In the genomic region with DNA sequence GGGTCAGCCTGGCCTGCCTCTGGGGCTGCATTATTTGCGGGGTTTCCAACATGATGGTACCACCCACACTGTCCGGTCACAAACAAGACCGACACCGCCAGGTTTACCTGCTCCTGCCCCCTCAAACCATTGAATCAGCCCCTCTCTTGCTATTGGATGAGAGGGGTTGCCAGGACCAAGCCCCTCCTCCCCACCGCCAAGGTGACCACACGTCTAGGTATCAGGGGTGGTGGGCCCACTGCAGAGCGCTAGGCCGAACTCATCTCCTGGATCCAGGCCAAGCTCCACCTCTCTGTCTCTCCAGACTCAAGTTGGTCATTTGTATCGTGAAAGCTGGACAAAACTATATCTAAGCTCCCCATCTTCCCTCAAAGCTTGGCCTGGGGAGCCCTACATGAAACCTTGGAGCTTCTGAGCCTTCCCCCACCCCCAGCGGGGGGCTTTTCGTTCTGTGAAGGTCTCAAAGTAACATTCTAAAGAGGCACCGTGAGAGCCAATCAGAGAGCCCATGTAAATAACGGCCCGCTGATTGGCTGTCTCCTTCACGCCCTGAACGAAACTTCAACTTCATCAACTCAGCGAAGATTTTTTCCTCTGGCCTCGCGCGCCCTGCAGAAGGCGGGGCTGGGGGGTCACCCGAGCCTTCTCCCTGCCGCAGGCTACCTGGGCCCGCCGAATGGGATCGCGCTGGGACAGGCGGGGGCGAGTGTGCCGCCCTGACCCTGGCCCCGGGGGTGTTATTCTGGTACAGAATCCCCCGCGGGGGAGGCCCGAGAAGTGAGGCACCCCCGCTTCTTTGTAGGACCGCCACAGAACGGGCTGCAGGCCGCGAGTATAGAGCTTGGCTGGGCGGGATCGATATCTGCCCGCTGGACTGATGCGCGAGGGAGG, we compare ENCODE assay signal across 8 cellular contexts.
DNase-seq lines count a peak whose midpoint lies in the region; ATAC-seq and TF ChIP-seq lines count a peak whose summit lies in the region.

No MANE protein-coding gene starts in this region.

- TF ChIP-seq CTCF in AG10803 (conservative IDR thresholded peaks at IDR 0.05; ENCODE audit: low read length) (no peak), choroid plexus epithelial cell (conservative IDR thresholded peaks at IDR 0.05; ENCODE audit: low read depth, low read length) (no peak)

- DNase-seq in AG10803 (ENCODE audit: low read depth) (peak; percentile 66), MV-4-11 (lab: John Stamatoyannopoulos, UW) (peak; percentile 21), choroid plexus epithelial cell (ENCODE audit: low read depth) (peak; percentile 92), kidney glomerular epithelial cell (lab: John Stamatoyannopoulos, UW) (peak; percentile 84)
- DNase-seq in stimulated activated CD4-positive, alpha-beta T cell treated with anti-CD3 and anti-CD28 coated beads, Interleukin-12 subunit alpha, Interleukin-12 subunit beta, amount 100 ng/mL, for 4 hours, result peak; percentile 30

- ATAC-seq in GM19397 (IDR thresholded peaks at IDR 0.05; ENCODE audit: unreplicated experiment) (peak; percentile 19), GM18870 (IDR thresholded peaks at IDR 0.05; ENCODE audit: unreplicated experiment) (no peak)
- peak; percentile 26 to 30 for ATAC-seq in activated CD4-positive, CD25-positive, alpha-beta regulatory T cell treated with anti-CD3 and anti-CD28 coated beads, Interleukin-2, amount 50 U/mL, for 24 hours

- H3K4me3 ChIP-seq in AG10803 (ENCODE audit: low read length), result peak overlapping the region; percentile 39
- H3K4me3 ChIP-seq in choroid plexus epithelial cell (ENCODE audit: low read depth, low read length), result peak overlapping the region; percentile 51

Comparison
In these comparisons a context has a peak if more than half of its experiments do, and no peak if none do; other contexts are left out.
1. DNase-seq: peak in every context shown above with its lines; median percentile 92 in choroid plexus epithelial cell; 84 in kidney glomerular epithelial cell; 66 in AG10803; 30 in stimulated activated CD4-positive, alpha-beta T cell treated with anti-CD3 and anti-CD28 coated beads, Interleukin-12 subunit alpha, Interleukin-12 subunit beta, amount 100 ng/mL, for 4 hours; 21 in MV-4-11.